In genomic region chr3:171878441-171879225, GRCh38 we compare ENCODE assay signal across 15 cellular contexts. TPM values are rescaled to one million over a fixed set of nuclear protein-coding genes. Genes with fewer than 3 reads are reported as not detected.
DNase-seq lines count a peak whose midpoint lies in the region; ATAC-seq and TF ChIP-seq lines count a peak whose summit lies in the region.
"Had no signal": no experiment of that assay in that cellular context is flagged by ENCODE, and none has a peak within 500 bp of the region (broad histone marks: within the 10 kb centered on the region; RNA-seq: fewer than 3 reads in every experiment).

No MANE protein-coding gene starts in this region.

- H3K36me3 ChIP-seq in cardiac muscle cell = no peaks in the 10 kb centered on the region
- no peaks in the 10 kb centered on the region for H3K36me3 ChIP-seq in lower lobe of right lung
- H3K36me3 ChIP-seq: heart left ventricle, ovary had no signal

- H3K27me3 ChIP-seq in cardiac muscle cell = no peaks in the 10 kb centered on the region
- H3K27me3 ChIP-seq in lower lobe of right lung (ENCODE audit: low read depth) = no peaks in the 10 kb centered on the region
- H3K27me3 ChIP-seq: heart left ventricle, ovary had no signal

- intact Hi-C loops in Right ventricle myocardium inferior (cut with DNase I) = no loop called here
- intact Hi-C loops in lower lobe of right lung (cut with DNase I) = no loop called here

- H3K27ac ChIP-seq in cardiac muscle cell (peak overlapping the region; percentile 77), lower lobe of right lung (no peak overlapping the region)
- H3K27ac ChIP-seq: ovary had no signal

- no peaks in the 10 kb centered on the region for H3K9me3 Mint-ChIP-seq in chondrocyte (ENCODE audit: low read depth)

- ATAC-seq in Right ventricle myocardium inferior (no peak), lower lobe of right lung (peak; percentile 42 to 44)
- ATAC-seq: heart left ventricle had no signal

- DNase-seq in cardiac muscle cell (ENCODE audit: low read depth in 1 of 2, low spot score in 1 of 2) (peak in 1 of 2 donors; percentile 83), Right ventricle myocardium inferior (ENCODE audit: missing footprints) (no peak), chondrocyte (ENCODE audit: low spot score) (no peak), lower lobe of right lung (no peak), GM19240 (ENCODE audit: insufficient read length, low spot score) (no peak), SW480 (ENCODE audit: low spot score) (no peak)
- DNase-seq in activated CD4-positive, CD25-positive, alpha-beta regulatory T cell (lab: John Stamatoyannopoulos, UW) = no peak
- DNase-seq in activated CD8-positive, alpha-beta memory T cell treated with anti-CD3 and anti-CD28 coated beads for 24 hours = no peak
- DNase-seq: activated CD8-positive, alpha-beta memory T cell treated with anti-CD3 and anti-CD28 coated beads, Interleukin-2, amount 50 U/mL, for 48 hours; heart left ventricle; NCI-H1417 treated with DMSO at 0.1 percent for 48 hours; NCI-H748 treated with DMSO at 0.1 percent for 48 hours; ovary had no signal

- H3K9me3 ChIP-seq in cardiac muscle cell (ENCODE audit: low read depth) (no peaks in the 10 kb centered on the region), lower lobe of right lung (no peaks in the 10 kb centered on the region)
- H3K9me3 ChIP-seq: heart left ventricle, ovary had no signal

- H3K27ac Mint-ChIP-seq in chondrocyte (ENCODE audit: unreplicated experiment) = peak overlapping the region; percentile 34

- TF ChIP-seq CTCF in cardiac muscle cell (IDR thresholded peaks at IDR 0.05; ENCODE audit: low read depth, low read length) = no peak
- no peak for TF ChIP-seq CTCF in chondrocyte (IDR thresholded peaks at IDR 0.05)
- TF ChIP-seq CTCF in lower lobe of right lung (IDR thresholded peaks at IDR 0.05) = no peak

- H3K4me3 Mint-ChIP-seq in chondrocyte (ENCODE audit: unreplicated experiment) = no peak overlapping the region

- H3K36me3 Mint-ChIP-seq in chondrocyte (ENCODE audit: low read depth) = no peaks in the 10 kb centered on the region

- H3K4me3 ChIP-seq in cardiac muscle cell (no peak overlapping the region), lower lobe of right lung (no peak overlapping the region)
- H3K4me3 ChIP-seq: heart left ventricle, ovary had no signal

- H3K27me3 Mint-ChIP-seq in chondrocyte (ENCODE audit: low read depth) = no peaks in the 10 kb centered on the region

- H3K4me1 Mint-ChIP-seq in chondrocyte (ENCODE audit: low read depth) = peaks cover 61% of the 10 kb centered on the region

- H3K4me1 ChIP-seq in cardiac muscle cell (ENCODE audit: low read depth) (peaks cover 36% of the 10 kb centered on the region), lower lobe of right lung (peaks cover 52% of the 10 kb centered on the region)

RNA-seq across cellular contexts. Expression of gene TMEM212, which starts 35.5 kb away (rescaled TPM):
- total RNA-seq in cardiac muscle cell (not detected in 2 replicates), Right ventricle myocardium inferior (not detected), chondrocyte (not detected in 3 replicates), lower lobe of right lung (5.2 TPM)
- 0.26 TPM in 1 of 2 replicates, not detected in the other for polyA plus RNA-seq in cardiac muscle cell
- total RNA-seq: heart left ventricle, lower leg skin, ureter had no signal
- polyA plus RNA-seq: heart left ventricle, ovary had no signal
